In the genomic region with DNA sequence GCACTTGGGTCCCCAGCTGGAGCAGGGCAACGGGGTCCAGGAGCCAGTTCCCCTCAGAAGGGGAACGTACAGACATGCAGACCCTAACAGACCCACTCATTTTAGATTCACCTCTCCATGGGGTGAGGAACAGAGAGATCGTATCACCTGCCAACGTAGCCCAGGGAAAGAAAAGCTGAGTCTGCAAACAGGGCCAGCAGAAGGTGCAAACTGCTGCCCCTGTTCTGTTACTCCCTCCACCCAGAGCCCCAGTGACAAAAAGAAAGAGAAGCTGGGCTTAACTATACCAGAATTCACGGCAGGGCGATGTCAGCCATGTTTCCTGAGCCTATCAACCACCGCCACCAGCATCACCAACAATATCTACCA, we compare ENCODE assay signal across 8 cellular contexts. TPM values are rescaled to one million over a fixed set of nuclear protein-coding genes. Genes with fewer than 3 reads are reported as not detected.
DNase-seq lines count a peak whose midpoint lies in the region; ATAC-seq, FAIRE-seq and TF ChIP-seq lines count a peak whose summit lies in the region.

No MANE protein-coding gene starts in this region.

- CTCF ChIA-PET in H1 (lab: Charles Lee; ENCODE audit: partially characterized antibody) = interaction anchor here (0.8 to 13.1 kb wide), 24 partner anchors 9 to 390 kb away, joined by 3 to 261 read pairs (median 6); partner anchors contain the start of gene RHOB

- TF ChIP-seq POLR2A in H1 (IDR thresholded peaks at IDR 0.05; ENCODE audit: control extremely low read depth in 1 of 2, low read depth in 2 of 2, low read length in 2 of 2) = no peak

- H3K23me2 ChIP-seq in H1 (ENCODE audit: low read depth, low read length) = peaks cover 7% of the 10 kb centered on the region; the same call in 1 of the 2 replicates

- H2BK20ac ChIP-seq in H1 (ENCODE audit: low read length) = no peak overlapping the region

- no peak for TF ChIP-seq EP300 in H1 (IDR thresholded peaks at IDR 0.05; ENCODE audit: borderline replicate concordance in 1 of 2, low read depth in 2 of 2, low read length in 2 of 2)

- ATAC-seq in GM21529 (IDR thresholded peaks at IDR 0.05; ENCODE audit: unreplicated experiment) = no peak

- no peak overlapping the region for H3K18ac ChIP-seq in H1 (ENCODE audit: extremely low read depth, low read length)

- WGBS in H1 (ENCODE audit: extremely low coverage in 1 of 2, insufficient coverage in 1 of 2, insufficient read length in 1 of 2, insufficient replicate concordance in 2 of 2, low coverage in 1 of 2, low lambda C conversion rate in 2 of 2, missing lambda C conversion rate in 1 of 2), 2 experiments = 69% methylated on average over 7 of the region's 7 CpGs; no CpG with 5 or more reads in 1 of the 2 experiments

- H3K36me3 ChIP-seq in BE2C = no peaks in the 10 kb centered on the region
- H3K36me3 ChIP-seq in OCI-LY3 (replicated peaks; ENCODE audit: low read depth, low read length) = no peaks in the 10 kb centered on the region
- H3K36me3 ChIP-seq in H1 (ENCODE audit: control insufficient read depth in 2 of 4, insufficient read depth in 4 of 4, low read length in 3 of 4) = no peaks in the 10 kb centered on the region
- no peaks in the 10 kb centered on the region for H3K36me3 ChIP-seq in neuron (ENCODE audit: insufficient read depth, low read length)

- POLR2A ChIA-PET in H1 (lab: Charles Lee; ENCODE audit: partially characterized antibody) = interaction anchor here (0.6 to 2.7 kb wide), 8 partner anchors 9 to 219 kb away, joined by 3 to 19 read pairs (median 5); partner anchors contain the start of genes GDF7 and RHOB

- H3K23ac ChIP-seq in H1 (ENCODE audit: insufficient read length) = no peak overlapping the region

- no peak overlapping the region for H2BK5ac ChIP-seq in H1 (ENCODE audit: low read depth, low read length)

- no peak overlapping the region for H3K14ac ChIP-seq in H1 (ENCODE audit: insufficient read length)

- peak overlapping the region; percentile 93 for H3K9ac ChIP-seq in OCI-LY3 (ENCODE audit: low read length)
- peak overlapping the region in 2 of 4 experiments; percentile 23 to 32; a peak in 2 of 7 replicates for H3K9ac ChIP-seq in H1 (replicated peaks in 1 of 4; ENCODE audit: extremely low read depth in 1 of 4, low read depth in 3 of 4, low read length in 3 of 4)

- H3K79me2 ChIP-seq in OCI-LY3 (ENCODE audit: low read length) (peaks cover 4% of the 10 kb centered on the region; the same call in 1 of the 2 replicates), H1 (ENCODE audit: control insufficient read depth in 1 of 2, insufficient read depth in 2 of 2, low read length in 2 of 2) (no peaks in the 10 kb centered on the region)

- H2BK120ac ChIP-seq in H1 (replicated peaks; ENCODE audit: low read depth, low read length) = no peak overlapping the region

- no peak for TF ChIP-seq RAD21 in H1 (IDR thresholded peaks at IDR 0.05 in 1 of 2, conservative IDR thresholded peaks at IDR 0.05 in 1 of 2; ENCODE audit: low read depth in 2 of 2, low read length in 2 of 2)

- no peak overlapping the region for H4K5ac ChIP-seq in H1 (ENCODE audit: insufficient read length, low read depth, low read length)

- H2BK15ac ChIP-seq in H1 (ENCODE audit: low read length) = no peak overlapping the region

- no peak for DNase-seq in BE2C
- DNase-seq in H1 (ENCODE audit: low read depth in 1 of 2, low spot score in 2 of 2) = no peak
- DNase-seq in NCI-H2081 treated with DMSO at 0.1 percent for 48 hours (lab: John Stamatoyannopoulos, UW) = no peak
- DNase-seq in cerebellum (ENCODE audit: low spot score) = no peak
- no peak for DNase-seq in GDM1 (lab: John Stamatoyannopoulos, UW)

- H3K27ac ChIP-seq in OCI-LY3 (ENCODE audit: low read length) = peak overlapping the region; percentile 59; the same call in 1 of the 2 replicates
- no peak overlapping the region for H3K27ac ChIP-seq in H1 (ENCODE audit: low read depth, low read length)

- H2AK5ac ChIP-seq in H1 (ENCODE audit: low read depth, low read length) = no peak overlapping the region

- H3K27me3 ChIP-seq in BE2C = no peaks in the 10 kb centered on the region
- no peaks in the 10 kb centered on the region for H3K27me3 ChIP-seq in OCI-LY3 (ENCODE audit: low read depth, low read length)
- H3K27me3 ChIP-seq in H1 (replicated peaks in 1 of 4; ENCODE audit: control insufficient read depth in 3 of 4, extremely low read depth in 1 of 4, insufficient read depth in 3 of 4, low read length in 3 of 4) = peaks cover 0 to 4% (median under 1%) of the 10 kb centered on the region in 4 experiments; a peak in 4 of 7 replicates
- peaks cover 6% of the 10 kb centered on the region for H3K27me3 ChIP-seq in neuron (ENCODE audit: insufficient read depth, low read length)

- H3K56ac ChIP-seq in H1 (replicated peaks; ENCODE audit: insufficient read length, low read depth, low read length) = no peak overlapping the region

- H3K4ac ChIP-seq in H1 (replicated peaks; ENCODE audit: insufficient read length, low read depth, low read length) = no peak overlapping the region

- peak overlapping the region; percentile 7; the same call in 1 of the 2 replicates for H4K8ac ChIP-seq in H1 (ENCODE audit: extremely low read depth, insufficient read depth, low read length)

- H3K9me3 ChIP-seq in BE2C = no peaks in the 10 kb centered on the region
- H3K9me3 ChIP-seq in OCI-LY3 (ENCODE audit: insufficient read depth, low read length) = no peaks in the 10 kb centered on the region
- H3K9me3 ChIP-seq in H1 (ENCODE audit: insufficient read depth in 2 of 2, low read depth in 1 of 2, low read length in 1 of 2) = no peaks in the 10 kb centered on the region
- no peaks in the 10 kb centered on the region for H3K9me3 ChIP-seq in neuron (ENCODE audit: low read length)

- no peak overlapping the region for H2BK12ac ChIP-seq in H1 (ENCODE audit: low read depth, low read length)

- H3K4me2 ChIP-seq in OCI-LY3 (ENCODE audit: low read length) (peak overlapping the region; percentile 97), H1 (ENCODE audit: insufficient read depth in 1 of 2, low read depth in 2 of 2, low read length in 2 of 2) (peak overlapping the region; percentile 70 to 82)

- H3K4me3 ChIP-seq in BE2C (ENCODE audit: low read depth, low read length) = peak overlapping the region; percentile 79
- peak overlapping the region; percentile 97 for H3K4me3 ChIP-seq in OCI-LY3 (ENCODE audit: low read length)
- peak overlapping the region; percentile 47 to 68 (median 56); a peak in 5 of 8 replicates for H3K4me3 ChIP-seq in H1 (ENCODE audit: extremely low read depth in 1 of 4, insufficient read depth in 2 of 4, low read depth in 3 of 4, low read length in 4 of 4)
- peak overlapping the region; percentile 76 for H3K4me3 ChIP-seq in neuron (ENCODE audit: low read length)

- no peaks in the 10 kb centered on the region for H3K79me1 ChIP-seq in H1 (ENCODE audit: low read depth, low read length)

- H4K20me1 ChIP-seq in OCI-LY3 (ENCODE audit: insufficient read depth, low read length) = no peaks in the 10 kb centered on the region
- H4K20me1 ChIP-seq in H1 (replicated peaks in 1 of 2; ENCODE audit: control insufficient read depth in 1 of 2, insufficient read depth in 2 of 2, low read length in 2 of 2) = no peaks in the 10 kb centered on the region

- no peak for FAIRE-seq in H1 (lab: Jason Lieb, UNC)

- H3K4me1 ChIP-seq in BE2C (peaks cover 13% of the 10 kb centered on the region), OCI-LY3 (ENCODE audit: low read length) (peaks cover 15% of the 10 kb centered on the region), H1 (replicated peaks in 1 of 4; ENCODE audit: control insufficient read depth in 3 of 4, insufficient read depth in 4 of 4, low read length in 3 of 4) (peaks cover 5 to 12% (median 8%) of the 10 kb centered on the region in 4 experiments; a peak in 6 of 7 replicates), neuron (ENCODE audit: insufficient read depth, low read length) (peaks cover 27% of the 10 kb centered on the region)

- H2AFZ ChIP-seq in OCI-LY3 (ENCODE audit: low read depth, low read length) (peak overlapping the region; percentile 86), H1 (ENCODE audit: low read length) (peak overlapping the region; percentile 77), neuron (ENCODE audit: low read depth, low read length) (peak overlapping the region; percentile 93)

- TF ChIP-seq CTCF in BE2C (IDR thresholded peaks at IDR 0.05; ENCODE audit: low read depth, low read length) (no peak), OCI-LY3 (IDR thresholded peaks at IDR 0.05; ENCODE audit: low read depth, low read length) (no peak), H1 (IDR thresholded peaks at IDR 0.05; ENCODE audit: control extremely low read depth in 1 of 3, insufficient read depth in 1 of 3, low read depth in 1 of 3, low read length in 3 of 3) (no peak)

- peak overlapping the region; percentile 2 for H4K91ac ChIP-seq in H1 (replicated peaks; ENCODE audit: insufficient read length, low read length)

TF ChIP-seq in H1, 55 proteins besides CTCF, POLR2A, EP300 and RAD21:
- TF ChIP-seq GABPA (IDR thresholded peaks at IDR 0.05; ENCODE audit: borderline replicate concordance, insufficient read depth, low read length) (no peak), GTF2F1 (IDR thresholded peaks at IDR 0.05; ENCODE audit: borderline replicate concordance, low read depth, low read length) (no peak), EZH2 (IDR thresholded peaks at IDR 0.05; ENCODE audit: low read depth, low read length, severe bottlenecking) (peak; percentile 2)

RNA-seq across cellular contexts. Expression of gene HS1BP3, which starts 0.8 kb away (rescaled TPM):
- 28.3 TPM for polyA plus RNA-seq in BE2C (2012; ENCODE audit: insufficient read depth, insufficient read length, low read depth)
- 11.1 and 11.2 TPM in 2 replicates for total RNA-seq in H1 (2021; fragmentation: NEBNext Ultra II Directional; extraction: Animal tissue kit (Norgen Biotek cat#: 25700))
- polyA plus RNA-seq in H1 (2011; rRNA removed) = 11.3 and 16.1 TPM in 2 replicates
- 11.0 TPM for polyA plus RNA-seq in H1 (2011; cell fraction: cytosol; rRNA removed)
- 19.6 TPM for polyA plus RNA-seq in H1 (2011; cell fraction: nucleus; rRNA removed)
- 9.2 to 14.1 TPM (median 13.6 TPM) in 4 replicates for polyA plus RNA-seq in H1 (2012, experiment 1 of 2)
- 16.1 TPM for polyA plus RNA-seq in H1 (2012, experiment 2 of 2)
- 8.8 TPM for polyA plus RNA-seq in H1 (2013, experiment 1 of 2)
- 7.7 TPM for polyA plus RNA-seq in H1 (2013, experiment 2 of 2)
- polyA minus RNA-seq in H1 (2011; rRNA and poly(A)+ RNA removed) = 9.0 and 12.8 TPM in 2 replicates
- 4.8 TPM for polyA minus RNA-seq in H1 (2011; cell fraction: cytosol; rRNA and poly(A)+ RNA removed)
- polyA minus RNA-seq in H1 (2011; cell fraction: nucleus; rRNA and poly(A)+ RNA removed) = 22.9 TPM
- 10.0 TPM for total RNA-seq in cerebellum

RNA-seq across cellular contexts. Expression of gene GDF7, which starts 15.2 kb away (rescaled TPM):
- polyA plus RNA-seq in BE2C (2012; ENCODE audit: insufficient read depth, insufficient read length, low read depth) = 0.14 TPM
- 0.04 and 0.06 TPM in 2 replicates for total RNA-seq in H1 (2021; fragmentation: NEBNext Ultra II Directional; extraction: Animal tissue kit (Norgen Biotek cat#: 25700))
- 0.06 and 0.13 TPM in 2 replicates for polyA plus RNA-seq in H1 (2011; rRNA removed)
- polyA plus RNA-seq in H1 (2011; cell fraction: cytosol; rRNA removed) = 0.16 TPM
- 0.34 TPM for polyA plus RNA-seq in H1 (2011; cell fraction: nucleus; rRNA removed)
- 0.20 to 0.34 TPM (median 0.27 TPM) in 4 replicates for polyA plus RNA-seq in H1 (2012, experiment 1 of 2)
- 0.07 TPM for polyA plus RNA-seq in H1 (2012, experiment 2 of 2)
- 0.04 TPM for polyA plus RNA-seq in H1 (2013, experiment 1 of 2)
- polyA plus RNA-seq in H1 (2013, experiment 2 of 2) = 0.04 TPM
- polyA minus RNA-seq in H1 (2011; rRNA and poly(A)+ RNA removed) = 0.09 and 0.22 TPM in 2 replicates
- 0.29 TPM for polyA minus RNA-seq in H1 (2011; cell fraction: cytosol; rRNA and poly(A)+ RNA removed)
- polyA minus RNA-seq in H1 (2011; cell fraction: nucleus; rRNA and poly(A)+ RNA removed) = 0.30 TPM
- 0.45 TPM for total RNA-seq in cerebellum
